Comparison of ENCODE assay signal across 8 cellular contexts in genomic region chr7:3897430-3898385, GRCh38.
A peak's percentile ranks its signal among the peaks of the same experiment; 100 is the strongest.
DNase-seq lines count a peak whose midpoint lies in the region; ATAC-seq and TF ChIP-seq lines count a peak whose summit lies in the region.

No MANE protein-coding gene starts in this region.

- peak overlapping the region; percentile 10; the same call in 1 of the 2 replicates for H2AFZ ChIP-seq in KMS-11 (ENCODE audit: low read depth)

- H3K27me3 Mint-ChIP-seq in stimulated activated naive B cell treated with anti-CD40 and anti-IgM and Interleukin-4, amounts not matched to agents 10 μg/mL and 1 μg/mL and 100 μg/mL, for 72 hours = peaks cover 12 to 18% of the 10 kb centered on the region in 2 donors

- no peaks in the 10 kb centered on the region for H3K27me3 ChIP-seq in KMS-11 (ENCODE audit: insufficient read depth, low read depth)

- peaks cover 27% of the 10 kb centered on the region for H3K4me1 ChIP-seq in KMS-11 (ENCODE audit: low read depth, poor library complexity, severe bottlenecking)

- peak overlapping the region; percentile 64; the same call in 1 of the 2 replicates for H3K4me2 ChIP-seq in KMS-11

- peak; percentile 51 to 62 for ATAC-seq in stimulated activated naive B cell treated with anti-CD40 and anti-IgM and Interleukin-4, amounts not matched to agents 10 μg/mL and 1 μg/mL and 100 μg/mL, for 72 hours (replicated peaks)
- no peak for ATAC-seq in HG03196 (IDR thresholded peaks at IDR 0.05; ENCODE audit: unreplicated experiment)

- H3K9me3 Mint-ChIP-seq in stimulated activated naive B cell treated with anti-CD40 and anti-IgM and Interleukin-4, amounts not matched to agents 10 μg/mL and 1 μg/mL and 100 μg/mL, for 72 hours = no peaks in the 10 kb centered on the region

- peaks cover 2 to 7% of the 10 kb centered on the region in 2 donors for H3K4me1 Mint-ChIP-seq in stimulated activated naive B cell treated with anti-CD40 and anti-IgM and Interleukin-4, amounts not matched to agents 10 μg/mL and 1 μg/mL and 100 μg/mL, for 72 hours

- no peaks in the 10 kb centered on the region for H3K36me3 Mint-ChIP-seq in stimulated activated naive B cell treated with anti-CD40 and anti-IgM and Interleukin-4, amounts not matched to agents 10 μg/mL and 1 μg/mL and 100 μg/mL, for 72 hours

- no peaks in the 10 kb centered on the region for H3K79me2 ChIP-seq in KMS-11 (ENCODE audit: insufficient read depth, low read depth)

- H3K27ac ChIP-seq in KMS-11 = peak overlapping the region; percentile 33; the same call in 1 of the 2 replicates

- H3K36me3 ChIP-seq in KMS-11 (ENCODE audit: insufficient read depth) = no peaks in the 10 kb centered on the region

- H3K4me3 ChIP-seq in KMS-11 (IDR thresholded peaks at IDR 0.05; ENCODE audit: insufficient read depth, low read depth, low read length) = no peak overlapping the region
- no peak overlapping the region for H3K4me3 ChIP-seq in choroid plexus epithelial cell (ENCODE audit: low read depth, low read length)

- TF ChIP-seq CTCF in KMS-11 (conservative IDR thresholded peaks at IDR 0.05; ENCODE audit: low read depth, low read length) = peak; percentile 90
- peak; percentile 91 for TF ChIP-seq CTCF in choroid plexus epithelial cell (conservative IDR thresholded peaks at IDR 0.05; ENCODE audit: low read depth, low read length)

- peak; percentile 38 for DNase-seq in NCI-H2196 (lab: John Stamatoyannopoulos, UW; ENCODE audit: unreplicated experiment)
- no peak for DNase-seq in NCI-H2196 treated with DMSO at 0.1 percent for 48 hours (lab: John Stamatoyannopoulos, UW; ENCODE audit: unreplicated experiment)
- DNase-seq in T-helper 2 cell = peak in 4 of 5 experiments; percentile 14 to 60 (median 22)
- peak; percentile 80 for DNase-seq in choroid plexus epithelial cell (ENCODE audit: low read depth)
- peak; percentile 58 for DNase-seq in medulla oblongata (ENCODE audit: extremely low spot score)
- DNase-seq in stimulated activated naive B cell treated with anti-CD40 and anti-IgM and Interleukin-4, amounts not matched to agents 10 μg/mL and 1 μg/mL and 100 μg/mL, for 72 hours = no peak

- no peak overlapping the region for H3K9ac ChIP-seq in KMS-11

- H3K4me3 Mint-ChIP-seq in stimulated activated naive B cell treated with anti-CD40 and anti-IgM and Interleukin-4, amounts not matched to agents 10 μg/mL and 1 μg/mL and 100 μg/mL, for 72 hours = no peak overlapping the region

- no peak overlapping the region for H3K27ac Mint-ChIP-seq in stimulated activated naive B cell treated with anti-CD40 and anti-IgM and Interleukin-4, amounts not matched to agents 10 μg/mL and 1 μg/mL and 100 μg/mL, for 72 hours

- no peaks in the 10 kb centered on the region for H4K20me1 ChIP-seq in KMS-11 (ENCODE audit: insufficient read depth)

Comparison
In these comparisons a context has a peak if more than half of its experiments do, and no peak if none do; other contexts are left out.
1. DNase-seq: peak in NCI-H2196 (single experiment), T-helper 2 cell (4 of 5), choroid plexus epithelial cell (single experiment) and medulla oblongata (single experiment); none in NCI-H2196 treated with DMSO at 0.1 percent for 48 hours (single experiment) and stimulated activated naive B cell treated with anti-CD40 and anti-IgM and Interleukin-4, amounts not matched to agents 10 μg/mL and 1 μg/mL and 100 μg/mL, for 72 hours (single experiment).